ENCODE assay signal across 25 cellular contexts in genomic region chr9:14424983-14425382, GRCh38.
DNase-seq lines count a peak whose midpoint lies in the region; ATAC-seq, FAIRE-seq and TF ChIP-seq lines count a peak whose summit lies in the region.
"Had no signal": no experiment of that assay in that cellular context is flagged by ENCODE, and none has a peak within 500 bp of the region (broad histone marks: within the 10 kb centered on the region; RNA-seq: fewer than 3 reads in every experiment).

No MANE protein-coding gene starts in this region.

- no peak for TF ChIP-seq CTCF in bronchial epithelial cell (IDR thresholded peaks at IDR 0.05; ENCODE audit: insufficient read depth, low read length, severe bottlenecking)
- TF ChIP-seq CTCF in left lung (IDR thresholded peaks at IDR 0.05) = no peak
- TF ChIP-seq CTCF in osteocyte (IDR thresholded peaks at IDR 0.05) = no peak

- H3K36me3 ChIP-seq in HUES64 (ENCODE audit: insufficient read depth, low read length) (no peaks in the 10 kb centered on the region), bronchial epithelial cell (ENCODE audit: control insufficient read depth, insufficient read depth, low read length) (no peaks in the 10 kb centered on the region), left lung (no peaks in the 10 kb centered on the region), aorta (ENCODE audit: control insufficient read depth in 1 of 2, insufficient read depth in 2 of 2, low read length in 1 of 2) (no peaks in the 10 kb centered on the region), HAP-1 (replicated peaks) (no peaks in the 10 kb centered on the region)
- H3K36me3 ChIP-seq: gastroesophageal sphincter, Peyer's patch, stomach, tibial nerve had no signal

- H3K4me1 ChIP-seq in HUES64 (ENCODE audit: insufficient read depth, low read length) (peaks cover 53% of the 10 kb centered on the region), left lung (peaks cover 0 to 7% of the 10 kb centered on the region in 2 donors), aorta (ENCODE audit: control insufficient read depth in 1 of 2, insufficient read depth in 2 of 2, low read length in 2 of 2) (no peaks in the 10 kb centered on the region), HAP-1 (peaks cover 6% of the 10 kb centered on the region; the same call in 1 of the 2 replicates)
- H3K4me1 ChIP-seq: body of pancreas, Peyer's patch had no signal

- H3K27ac Mint-ChIP-seq in osteocyte (ENCODE audit: unreplicated experiment) = peak overlapping the region; percentile 85
- H3K27ac Mint-ChIP-seq: activated CD4-positive, alpha-beta T cell treated with anti-CD3 and anti-CD28 coated beads for 36 hours; CD4-positive, alpha-beta T cell; effector memory CD8-positive, alpha-beta T cell; IgD-negative memory B cell; natural killer cell; T-helper 17 cell had no signal

- no peaks in the 10 kb centered on the region for H3K36me3 Mint-ChIP-seq in osteocyte (ENCODE audit: unreplicated experiment)
- H3K36me3 Mint-ChIP-seq: IgD-negative memory B cell, natural killer cell had no signal

- peaks cover 43% of the 10 kb centered on the region for H3K4me1 Mint-ChIP-seq in osteocyte (ENCODE audit: unreplicated experiment)
- H3K4me1 Mint-ChIP-seq: activated CD4-positive, alpha-beta T cell treated with anti-CD3 and anti-CD28 coated beads for 36 hours; natural killer cell had no signal

- H3K4me3 ChIP-seq in HUES64 (ENCODE audit: low read length) (no peak overlapping the region), bronchial epithelial cell (ENCODE audit: low read depth, low read length) (no peak overlapping the region), left lung (no peak overlapping the region), aorta (ENCODE audit: low read length in 2 of 2) (no peak overlapping the region), HAP-1 (no peak overlapping the region)
- H3K4me3 ChIP-seq: body of pancreas, gastroesophageal sphincter, Peyer's patch, stomach, tibial nerve had no signal

- H3K9me3 Mint-ChIP-seq in osteocyte (ENCODE audit: unreplicated experiment) = no peaks in the 10 kb centered on the region
- H3K9me3 Mint-ChIP-seq: CD4-positive, alpha-beta T cell; effector memory CD8-positive, alpha-beta T cell had no signal

- in situ Hi-C loops in HAP-1 (cut with MboI; ENCODE audit: low sequenced_read_pairs) = loop anchor here (25.0 kb wide), 2 partner anchors 1013 to 1388 kb away; no protein-coding TSS in a partner anchor

- peak overlapping the region; percentile 45 for H3K27ac ChIP-seq in HUES64 (ENCODE audit: low read depth, low read length)
- H3K27ac ChIP-seq in left lung = no peak overlapping the region
- no peak overlapping the region for H3K27ac ChIP-seq in aorta (ENCODE audit: low read depth in 1 of 2, low read length in 2 of 2)
- H3K27ac ChIP-seq: body of pancreas, gastroesophageal sphincter, Peyer's patch, stomach, tibial nerve had no signal

- H3K9me3 ChIP-seq in HUES64 (ENCODE audit: insufficient read depth, low read depth, low read length) (no peaks in the 10 kb centered on the region), left lung (no peaks in the 10 kb centered on the region), aorta (ENCODE audit: control insufficient read depth, low read length) (no peaks in the 10 kb centered on the region), HAP-1 (no peaks in the 10 kb centered on the region)
- H3K9me3 ChIP-seq: body of pancreas, gastroesophageal sphincter, Peyer's patch, stomach, tibial nerve had no signal

- H3K4me3 Mint-ChIP-seq in osteocyte (ENCODE audit: unreplicated experiment) = no peak overlapping the region
- H3K4me3 Mint-ChIP-seq: activated CD4-positive, alpha-beta T cell treated with anti-CD3 and anti-CD28 coated beads for 36 hours; CD4-positive, alpha-beta T cell; effector memory CD8-positive, alpha-beta T cell; IgD-negative memory B cell; natural killer cell; T-helper 17 cell had no signal

- DNase-seq in bronchial epithelial cell (ENCODE audit: low read depth) = no peak
- no peak for DNase-seq in left lung
- no peak for DNase-seq in osteocyte (ENCODE audit: extremely low spot score, unreplicated experiment)
- no peak for DNase-seq in aorta
- DNase-seq in iPS-NIHi11 (ENCODE audit: low spot score) = no peak
- no peak for DNase-seq in stimulated activated CD8-positive, alpha-beta memory T cell treated with anti-CD3 and anti-CD28 coated beads, Interleukin-4, amount 100 ng/mL, for 48 hours
- no peak for DNase-seq in HAP-1 (ENCODE audit: low spot score in 2 of 2)
- DNase-seq: activated CD4-positive, alpha-beta T cell treated with anti-CD3 and anti-CD28 coated beads for 36 hours; activated effector memory CD4-positive, alpha-beta T cell treated with anti-CD3 and anti-CD28 coated beads, Interleukin-2, amount 50 U/mL, for 16 hours; body of pancreas; CD4-positive, alpha-beta T cell; effector memory CD8-positive, alpha-beta T cell; kidney; midbrain; natural killer cell; NCI-H1436; NCI-H524; Peyer's patch; stomach; T-helper 17 cell had no signal

- H3K27me3 Mint-ChIP-seq in osteocyte (ENCODE audit: unreplicated experiment) = no peaks in the 10 kb centered on the region

- FAIRE-seq in bronchial epithelial cell (lab: Jason Lieb, UNC) = peak; percentile 40
- FAIRE-seq: colon, kidney had no signal

- peak; percentile 83 for ATAC-seq in left lung
- no peak for ATAC-seq in aorta (ENCODE audit: low FRiP score)
- ATAC-seq: activated CD4-positive, alpha-beta T cell treated with anti-CD3 and anti-CD28 coated beads for 36 hours; body of pancreas; effector memory CD8-positive, alpha-beta T cell; gastroesophageal sphincter; T-helper 17 cell had no signal

- intact Hi-C loops in left lung (cut with DNase I) (no loop called here), aorta (cut with DNase I) (loop anchor here in 1 of 2 donors (5.0 to 10.0 kb wide), 2 partner anchors 1073 to 1390 kb away; no protein-coding TSS in a partner anchor)

- 86% methylated on average over 4 of the region's 4 CpGs for WGBS in HUES64
- WGBS in aorta, 2 donors = 92 to 93% methylated on average over 4 of the region's 4 CpGs

- H3K9ac ChIP-seq in HUES64 (ENCODE audit: low read depth, low read length) = no peak overlapping the region; the same call in 1 of the 2 replicates

- H3K27me3 ChIP-seq in HUES64 (ENCODE audit: insufficient read depth, low read length) (no peaks in the 10 kb centered on the region), bronchial epithelial cell (ENCODE audit: control insufficient read depth, insufficient read depth, low read length) (no peaks in the 10 kb centered on the region), left lung (no peaks in the 10 kb centered on the region), aorta (ENCODE audit: control insufficient read depth in 1 of 2, insufficient read depth in 2 of 2, low read length in 1 of 2) (no peaks in the 10 kb centered on the region), HAP-1 (ENCODE audit: low read depth) (no peaks in the 10 kb centered on the region)
- H3K27me3 ChIP-seq: body of pancreas, gastroesophageal sphincter, Peyer's patch, stomach, tibial nerve had no signal
